In genomic region chr6:31114540-31114876, GRCh38 we compare ENCODE assay signal across 10 cellular contexts. TPM values are rescaled to one million over a fixed set of nuclear protein-coding genes. Genes with fewer than 3 reads are reported as not detected.
DNase-seq lines count a peak whose midpoint lies in the region; ATAC-seq and TF ChIP-seq lines count a peak whose summit lies in the region.
"Had no signal": no experiment of that assay in that cellular context is flagged by ENCODE, and none has a peak within 500 bp of the region (broad histone marks: within the 10 kb centered on the region; RNA-seq: fewer than 3 reads in every experiment).

Gene PSORS1C1 (plus strand): TSS chr6:31114800. CDS start chr6:31129633, 14,833 bp downstream.

- no peaks in the 10 kb centered on the region for H3K9me3 ChIP-seq in smooth muscle cell (replicated peaks; ENCODE audit: low read depth)

- ATAC-seq in GM23338: peak; percentile 15
- no peak for ATAC-seq in HG02970 (IDR thresholded peaks at IDR 0.05; ENCODE audit: low FRiP score, unreplicated experiment)
- ATAC-seq in HG03108 (IDR thresholded peaks at IDR 0.05; ENCODE audit: unreplicated experiment): no peak
- no peak for ATAC-seq in activated naive CD8-positive, alpha-beta T cell treated with anti-CD3 and anti-CD28 coated beads, Interleukin-2, amount 50 U/mL, for 24 hours

- WGBS in smooth muscle cell (ENCODE audit: low lambda C conversion rate): 12% methylated on average over 3 of the region's 3 CpGs

- H3K9me3 Mint-ChIP-seq in GM23338: no peaks in the 10 kb centered on the region; the same call in 2 of the 3 replicates
- no peaks in the 10 kb centered on the region for H3K9me3 Mint-ChIP-seq in activated naive CD8-positive, alpha-beta T cell treated with anti-CD3 and anti-CD28 coated beads, Interleukin-2, amount 50 U/mL, for 24 hours
- H3K9me3 Mint-ChIP-seq: activated naive CD8-positive, alpha-beta T cell treated with anti-CD3 and anti-CD28 coated beads, Interleukin-2, amount 10 ng/mL, durations not matched to agents 7 days and 5 days; stimulated activated naive CD8-positive, alpha-beta T cell treated with anti-CD3 and anti-CD28 coated beads, Interleukin-15, Interleukin-2, amounts not matched to agents 100 ng/mL and 50 ng/mL, for 24 hours had no signal

- H3F3A ChIP-seq in GM23338 (replicated peaks; ENCODE audit: low read depth) (no peaks in the 10 kb centered on the region), smooth muscle cell (ENCODE audit: low read depth) (peaks cover 8% of the 10 kb centered on the region)

- H3K4me3 ChIP-seq in GM23338: no peak within 1 kb of the TSS
- H3K4me3 ChIP-seq in astrocyte of the spinal cord (ENCODE audit: low read depth, low read length): peak within 1 kb of the TSS; percentile 17
- peak within 1 kb of the TSS; percentile 41 for H3K4me3 ChIP-seq in smooth muscle cell

- TF ChIP-seq CTCF in GM23338 (conservative IDR thresholded peaks at IDR 0.05; ENCODE audit: low read depth in 2 of 2) (no peak), astrocyte of the spinal cord (IDR thresholded peaks at IDR 0.05; ENCODE audit: low read depth, low read length) (no peak), smooth muscle cell (IDR thresholded peaks at IDR 0.05; ENCODE audit: borderline replicate concordance, insufficient read depth, poor library complexity, severe bottlenecking) (no peak)

- in situ Hi-C loops in astrocyte of the spinal cord (cut with HindIII; ENCODE audit: low sequenced_read_pairs): no loop called here

- H3K4me1 ChIP-seq in GM23338 (ENCODE audit: insufficient read depth) (peaks cover 16% of the 10 kb centered on the region), smooth muscle cell (ENCODE audit: low read depth) (peaks cover 24% of the 10 kb centered on the region)

- 0 out of 2 replicates have a peak within 1 kb of the TSS, but pooled peaks have one; percentile 35 for H3K27ac Mint-ChIP-seq in GM23338
- no peak within 1 kb of the TSS for H3K27ac Mint-ChIP-seq in activated naive CD8-positive, alpha-beta T cell treated with anti-CD3 and anti-CD28 coated beads, Interleukin-2, amount 50 U/mL, for 24 hours
- H3K27ac Mint-ChIP-seq: activated naive CD8-positive, alpha-beta T cell treated with anti-CD3 and anti-CD28 coated beads, Interleukin-2, amount 10 ng/mL, durations not matched to agents 7 days and 5 days; stimulated activated naive CD8-positive, alpha-beta T cell treated with anti-CD3 and anti-CD28 coated beads, Interleukin-15, Interleukin-2, amounts not matched to agents 100 ng/mL and 50 ng/mL, for 24 hours had no signal

- no peaks in the 10 kb centered on the region for H3K27me3 ChIP-seq in GM23338 (ENCODE audit: insufficient read depth)
- H3K27me3 ChIP-seq in smooth muscle cell (ENCODE audit: low read depth): no peaks in the 10 kb centered on the region

- no peaks in the 10 kb centered on the region for H3K36me3 ChIP-seq in GM23338 (ENCODE audit: insufficient read depth)
- H3K36me3 ChIP-seq in smooth muscle cell (ENCODE audit: low read depth): no peaks in the 10 kb centered on the region

- H3K27ac ChIP-seq in GM23338 (ENCODE audit: low read depth) (no peak within 1 kb of the TSS), smooth muscle cell (ENCODE audit: low read depth) (peak within 1 kb of the TSS; percentile 86)

- H2AFZ ChIP-seq in GM23338 (peak within 1 kb of the TSS; percentile 45), smooth muscle cell (ENCODE audit: low read depth) (peak within 1 kb of the TSS; percentile 63)

- H3K9ac ChIP-seq in smooth muscle cell (ENCODE audit: low read depth): peak within 1 kb of the TSS; percentile 60

- no peaks in the 10 kb centered on the region; the same call in 2 of the 3 replicates for H3K36me3 Mint-ChIP-seq in GM23338 (ENCODE audit: low read depth)
- no peaks in the 10 kb centered on the region for H3K36me3 Mint-ChIP-seq in activated naive CD8-positive, alpha-beta T cell treated with anti-CD3 and anti-CD28 coated beads, Interleukin-2, amount 50 U/mL, for 24 hours (ENCODE audit: low read depth)
- H3K36me3 Mint-ChIP-seq: activated naive CD8-positive, alpha-beta T cell treated with anti-CD3 and anti-CD28 coated beads, Interleukin-2, amount 10 ng/mL, durations not matched to agents 7 days and 5 days had no signal

- peak; percentile 24 for DNase-seq in GM23338 (ENCODE audit: low spot score)
- DNase-seq in astrocyte of the spinal cord (ENCODE audit: low read depth, low spot score): peak; percentile 96
- DNase-seq in inferior parietal cortex (ENCODE audit: extremely low spot score): peak; percentile 27
- DNase-seq in smooth muscle cell (lab: John Stamatoyannopoulos, UW; ENCODE audit: unreplicated experiment): peak; percentile 38
- no peak for DNase-seq in activated naive CD8-positive, alpha-beta T cell treated with anti-CD3 and anti-CD28 coated beads, Interleukin-2, amount 50 U/mL, for 24 hours
- no peak for DNase-seq in NCI-H2107 treated with DMSO at 0.1 percent for 48 hours (lab: John Stamatoyannopoulos, UW; ENCODE audit: unreplicated experiment)
- DNase-seq: activated naive CD8-positive, alpha-beta T cell treated with anti-CD3 and anti-CD28 coated beads, Interleukin-2, amount 10 ng/mL, durations not matched to agents 7 days and 5 days had no signal

- no peak within 1 kb of the TSS; the same call in 2 of the 3 replicates for H3K4me3 Mint-ChIP-seq in GM23338
- no peak within 1 kb of the TSS for H3K4me3 Mint-ChIP-seq in activated naive CD8-positive, alpha-beta T cell treated with anti-CD3 and anti-CD28 coated beads, Interleukin-2, amount 50 U/mL, for 24 hours
- H3K4me3 Mint-ChIP-seq: activated naive CD8-positive, alpha-beta T cell treated with anti-CD3 and anti-CD28 coated beads, Interleukin-2, amount 10 ng/mL, durations not matched to agents 7 days and 5 days; stimulated activated naive CD8-positive, alpha-beta T cell treated with anti-CD3 and anti-CD28 coated beads, Interleukin-15, Interleukin-2, amounts not matched to agents 100 ng/mL and 50 ng/mL, for 24 hours had no signal

- peak within 1 kb of the TSS; percentile 64 for H3K4me2 ChIP-seq in GM23338
- H3K4me2 ChIP-seq in smooth muscle cell: peak within 1 kb of the TSS; percentile 77

- H3K9me2 ChIP-seq in GM23338 (ENCODE audit: insufficient read depth): peaks cover 7% of the 10 kb centered on the region; the same call in 1 of the 2 replicates

- H3K79me2 ChIP-seq in GM23338 (replicated peaks; ENCODE audit: insufficient read depth) (no peaks in the 10 kb centered on the region), smooth muscle cell (ENCODE audit: low read depth) (no peaks in the 10 kb centered on the region)

- H3K27me3 Mint-ChIP-seq in GM23338 (ENCODE audit: insufficient read depth, low read depth, poor library complexity): peaks cover 20% of the 10 kb centered on the region
- peaks cover 3% of the 10 kb centered on the region for H3K27me3 Mint-ChIP-seq in activated naive CD8-positive, alpha-beta T cell treated with anti-CD3 and anti-CD28 coated beads, Interleukin-2, amount 50 U/mL, for 24 hours

- H4K20me1 ChIP-seq in GM23338 (replicated peaks; ENCODE audit: insufficient read depth) (no peaks in the 10 kb centered on the region), smooth muscle cell (ENCODE audit: low read depth) (no peaks in the 10 kb centered on the region)

- H3K4me1 Mint-ChIP-seq in GM23338: peaks cover 37% of the 10 kb centered on the region
- no peaks in the 10 kb centered on the region for H3K4me1 Mint-ChIP-seq in activated naive CD8-positive, alpha-beta T cell treated with anti-CD3 and anti-CD28 coated beads, Interleukin-2, amount 50 U/mL, for 24 hours
- H3K4me1 Mint-ChIP-seq: activated naive CD8-positive, alpha-beta T cell treated with anti-CD3 and anti-CD28 coated beads, Interleukin-2, amount 10 ng/mL, durations not matched to agents 7 days and 5 days had no signal

TF ChIP-seq in GM23338, 12 proteins besides CTCF, POLR2A, EP300 and RAD21 (continues in another document):
- no peak for TF ChIP-seq EZH2 (IDR thresholded peaks at IDR 0.05; ENCODE audit: low read depth, unreplicated experiment)
- no peak for TF ChIP-seq EZH2phosphoT487 (IDR thresholded peaks at IDR 0.05; ENCODE audit: unreplicated experiment)
- TF ChIP-seq ZNF331 (CRISPR knock-in tag; IDR thresholded peaks at IDR 0.05; ENCODE audit: low read depth): no peak

RNA-seq across cellular contexts. Expression of gene PSORS1C1, which starts in this region (rescaled TPM):
- 0.16 TPM in 1 of 2 replicates, not detected in the other for total RNA-seq in GM23338 (2014; rRNA removed; shearing (Covaris generic))
- polyA plus RNA-seq in GM23338 (2016; fragmentation: Nextera tagmentation; extraction: Ambion mirVana) (not detected in 2 replicates), smooth muscle cell (1.6 and 2.1 TPM in 2 replicates)
- 2.6 and 6.5 TPM in 2 replicates for total RNA-seq in smooth muscle cell
- total RNA-seq: activated naive CD8-positive, alpha-beta T cell treated with anti-CD3 and anti-CD28 coated beads, Interleukin-2, amount 10 ng/mL, durations not matched to agents 7 days and 5 days had no signal

Comparison
In these comparisons a context has a peak if more than half of its experiments do, and no peak if none do; other contexts are left out.
1. Peak in DNase-seq, ATAC-seq and H3K4me2 ChIP-seq in GM23338; RNA of the gene not detected or under 1 TPM.
2. DNase-seq: peak in astrocyte of the spinal cord (single experiment), inferior parietal cortex (single experiment) and smooth muscle cell (single experiment); none in activated naive CD8-positive, alpha-beta T cell treated with anti-CD3 and anti-CD28 coated beads, Interleukin-2, amount 50 U/mL, for 24 hours (single experiment) and NCI-H2107 treated with DMSO at 0.1 percent for 48 hours (single experiment).